8 cellular contexts compared by ENCODE assay signal in the genomic region with DNA sequence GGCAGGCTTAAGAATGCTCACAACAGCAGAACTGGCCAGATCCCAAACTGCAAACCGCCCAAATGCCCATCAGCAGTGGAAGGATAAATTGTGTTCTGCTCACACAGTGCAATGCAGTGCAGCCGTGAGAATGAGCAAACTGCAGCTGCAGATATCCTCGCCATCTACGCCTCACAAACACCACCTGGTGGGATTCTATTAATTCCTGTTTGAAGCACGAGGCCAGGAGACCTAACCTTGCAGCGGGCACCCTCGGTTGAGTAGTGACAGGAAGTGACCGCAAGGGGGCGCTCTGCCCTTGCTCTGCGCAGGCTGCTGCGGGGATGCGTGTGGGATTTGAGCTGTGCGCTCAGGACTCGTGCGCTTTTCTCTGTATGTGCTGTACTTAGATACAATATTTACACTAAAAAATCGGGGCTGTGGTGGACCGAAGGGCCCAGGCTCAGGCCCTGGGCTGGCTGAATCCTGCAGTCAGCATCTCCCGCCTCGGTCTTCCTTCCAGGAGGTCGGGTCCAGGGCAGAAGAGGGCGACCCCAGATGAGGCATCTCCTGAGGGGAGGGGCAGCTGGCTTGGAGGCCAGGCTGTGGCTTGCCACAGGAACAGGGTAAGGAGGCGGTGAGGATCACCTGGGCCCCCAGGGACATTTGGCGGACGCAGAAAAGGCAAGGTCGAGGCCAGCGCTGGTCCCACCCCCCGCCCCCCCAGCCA. TPM values are rescaled to one million over a fixed set of nuclear protein-coding genes. Genes with fewer than 3 reads are reported as not detected.
DNase-seq lines count a peak whose midpoint lies in the region; ATAC-seq lines count a peak whose summit lies in the region.

No MANE protein-coding gene starts in this region.

- H3K4me1 Mint-ChIP-seq in activated CD4-positive, alpha-beta T cell treated with anti-CD3 and anti-CD28 coated beads for 36 hours = peaks cover 7% of the 10 kb centered on the region

- intact Hi-C loops in activated CD4-positive, alpha-beta T cell treated with anti-CD3 and anti-CD28 coated beads for 36 hours (cut with DNase I, micrococcal nuclease) = loop anchor here (1.0 to 5.0 kb wide), 4 partner anchors 68 to 750 kb away; no protein-coding TSS in a partner anchor

- H3K4me3 Mint-ChIP-seq in activated CD4-positive, alpha-beta T cell treated with anti-CD3 and anti-CD28 coated beads for 36 hours = no peak overlapping the region

- DNase-seq in Ammon's horn (ENCODE audit: low spot score) (peak; percentile 92), NCI-H446 (lab: John Stamatoyannopoulos, UW) (peak; percentile 55 to 74), cerebellum (ENCODE audit: low spot score) (peak; percentile 80), left lobe of liver (ENCODE audit: low spot score) (peak; percentile 82)
- DNase-seq in activated CD4-positive, alpha-beta T cell treated with anti-CD3 and anti-CD28 coated beads for 36 hours = peak; percentile 93
- DNase-seq in stimulated activated CD4-positive, alpha-beta T cell treated with anti-CD3 and anti-CD28 coated beads, Interleukin-4, amount 100 ng/mL, for 24 hours = peak; percentile 85

- no peaks in the 10 kb centered on the region for H3K9me3 Mint-ChIP-seq in activated CD4-positive, alpha-beta T cell treated with anti-CD3 and anti-CD28 coated beads for 36 hours (ENCODE audit: low read depth)

- POLR2A ChIA-PET in activated CD4-positive, alpha-beta T cell treated with anti-CD3 and anti-CD28 coated beads for 36 hours (lab: Charles Lee) = no interaction called here

- peaks cover 9% of the 10 kb centered on the region for H3K27me3 Mint-ChIP-seq in activated CD4-positive, alpha-beta T cell treated with anti-CD3 and anti-CD28 coated beads for 36 hours

- H3K27ac Mint-ChIP-seq in activated CD4-positive, alpha-beta T cell treated with anti-CD3 and anti-CD28 coated beads for 36 hours = no peak overlapping the region

- no peaks in the 10 kb centered on the region for H3K36me3 Mint-ChIP-seq in activated CD4-positive, alpha-beta T cell treated with anti-CD3 and anti-CD28 coated beads for 36 hours (ENCODE audit: low read depth)

- ATAC-seq in GM19035 (IDR thresholded peaks at IDR 0.05; ENCODE audit: unreplicated experiment) (peak; percentile 81), HG03354 (IDR thresholded peaks at IDR 0.05; ENCODE audit: poor library complexity, severe bottlenecking, unreplicated experiment) (peak; percentile 89), left lobe of liver (peak; percentile 78)
- peak; percentile 91 for ATAC-seq in activated CD4-positive, alpha-beta T cell treated with anti-CD3 and anti-CD28 coated beads for 36 hours

- CTCF ChIA-PET in activated CD4-positive, alpha-beta T cell treated with anti-CD3 and anti-CD28 coated beads for 36 hours (lab: Charles Lee) = interaction anchor here (0.5 to 10.2 kb wide), 45 partner anchors 9 to 752 kb away, joined by 3 to 129 read pairs (median 4); a partner anchor contains a TSS

RNA-seq across cellular contexts. Expression of gene PDIA6, which starts 19.8 kb away (rescaled TPM):
- 100 to 1,000 TPM; 123 to 157 TPM for total RNA-seq in activated CD4-positive, alpha-beta T cell treated with anti-CD3 and anti-CD28 coated beads for 36 hours
- total RNA-seq in cerebellum = 81.5 TPM
- 225 TPM for total RNA-seq in left lobe of liver

Comparison
In these comparisons a context has a peak if more than half of its experiments do, and no peak if none do; other contexts are left out.
1. Peak in every context shown above with its lines: DNase-seq and ATAC-seq.